1 cellular context compared by ENCODE assay signal in the genomic region with DNA sequence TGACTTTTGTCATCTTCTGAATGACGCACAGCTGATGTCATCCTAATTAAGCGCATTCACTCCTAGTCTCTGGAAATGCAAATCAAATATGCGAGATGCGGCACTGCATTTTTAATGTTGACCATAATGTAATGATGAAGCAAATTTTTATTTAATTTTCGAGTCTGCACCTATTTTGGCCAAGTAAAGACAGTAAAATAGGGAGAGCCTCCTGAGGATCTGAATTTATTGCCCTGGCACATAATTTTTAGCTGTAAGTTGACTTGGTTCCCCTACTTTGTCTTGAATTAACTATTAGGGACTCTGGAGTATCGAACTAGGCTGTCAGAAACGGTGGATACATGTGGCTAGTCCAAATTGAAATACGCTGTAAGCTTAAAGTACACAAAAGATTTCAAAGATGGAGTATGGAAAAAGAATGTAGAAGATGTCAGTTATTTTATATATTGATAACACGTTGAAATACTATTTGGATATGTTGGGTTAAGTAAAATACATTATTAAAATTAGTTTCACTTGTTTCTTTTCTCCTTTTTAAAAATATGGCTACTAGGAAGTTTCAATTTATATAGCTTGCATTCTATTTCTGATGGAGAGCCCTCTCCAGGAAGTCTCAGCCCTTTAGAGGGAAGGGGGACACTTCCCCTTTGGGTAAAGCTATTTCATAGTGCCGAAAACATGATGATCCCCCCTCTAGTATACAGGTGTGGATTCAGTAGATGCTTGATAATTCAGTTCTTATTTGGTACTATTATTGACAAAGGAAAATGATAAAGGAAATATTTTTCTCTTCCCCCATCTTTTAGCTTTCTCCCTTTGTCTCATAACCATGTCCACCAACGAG.
TF ChIP-seq lines count a peak whose summit lies in the region.

No MANE protein-coding gene starts in this region.

TF ChIP-seq in H1, 55 proteins besides CTCF, POLR2A, EP300 and RAD21 (continued from another document):
- TF ChIP-seq FOSL1 (IDR thresholded peaks at IDR 0.05; ENCODE audit: insufficient read depth, low read depth, low read length) (no peak), BACH1 (IDR thresholded peaks at IDR 0.05; ENCODE audit: low read length) (no peak), CBX5 (IDR thresholded peaks at IDR 0.05; ENCODE audit: low read depth, low read length) (no peak), ZNF274 (IDR thresholded peaks at IDR 0.05; ENCODE audit: borderline replicate concordance, extremely low read depth, low read length) (no peak), SAP30 (IDR thresholded peaks at IDR 0.05; ENCODE audit: insufficient read depth, insufficient replicate concordance, low read length) (peak; percentile 23), SIN3A (conservative IDR thresholded peaks at IDR 0.05 in 1 of 2, IDR thresholded peaks at IDR 0.05 in 1 of 2; ENCODE audit: low read depth in 1 of 2, low read length in 2 of 2) (peak; percentile 18 to 79; a peak in 3 of 4 replicates), NRF1 (IDR thresholded peaks at IDR 0.05; ENCODE audit: low read depth, low read length) (no peak), CREB1 (IDR thresholded peaks at IDR 0.05) (peak; percentile 76), SP2 (IDR thresholded peaks at IDR 0.05; ENCODE audit: low read length) (no peak)
